In genomic region chrX:5399403-5399802, GRCh38 we compare ENCODE assay signal across 19 cellular contexts.
DNase-seq lines count a peak whose midpoint lies in the region; ATAC-seq and TF ChIP-seq lines count a peak whose summit lies in the region.
"Had no signal": no experiment of that assay in that cellular context is flagged by ENCODE, and none has a peak within 500 bp of the region (broad histone marks: within the 10 kb centered on the region; RNA-seq: fewer than 3 reads in every experiment).

No MANE protein-coding gene starts in this region.

- no peak overlapping the region for H3K4me3 ChIP-seq in sigmoid colon
- H3K4me3 ChIP-seq: BLaER1 treated with 17β-estradiol and CSF1 and Interleukin-3, amounts not matched to agents 10 nM and 100 nM had no signal

- intact Hi-C loops in sigmoid colon (cut with DNase I): no loop called here

- TF ChIP-seq CTCF in sigmoid colon (IDR thresholded peaks at IDR 0.05): no peak

- H3K27ac ChIP-seq in sigmoid colon: no peak overlapping the region
- H3K27ac ChIP-seq: BLaER1 treated with 17β-estradiol and CSF1 and Interleukin-3, amounts not matched to agents 10 nM and 100 nM; KMS-11 had no signal

- DNase-seq in NOMO-1 treated with DMSO at 0.1 percent for 48 hours (lab: John Stamatoyannopoulos, UW; ENCODE audit: unreplicated experiment): peak; percentile 10
- no peak for DNase-seq in NOMO-1 treated with dmso at 0.1 percent for 144 hours (lab: John Stamatoyannopoulos, UW; ENCODE audit: unreplicated experiment)
- peak; percentile 30 for DNase-seq in NCI-H524 treated with DMSO at 0.1 percent for 48 hours (lab: John Stamatoyannopoulos, UW)
- peak; percentile 1 for DNase-seq in left kidney (ENCODE audit: low read depth, low spot score)
- no peak for DNase-seq in NCI-H82 (lab: John Stamatoyannopoulos, UW)
- DNase-seq in sigmoid colon: no peak
- DNase-seq: AML-193; CD4-positive, alpha-beta T cell; H7; NCI-H1092; NCI-H1436 treated with DMSO at 0.1 percent for 48 hours; NCI-H187 treated with DMSO at 0.1 percent for 48 hours; NCI-H226; NCI-H510A treated with DMSO at 0.1 percent for 48 hours; T-helper 17 cell had no signal

- WGBS in sigmoid colon, 2 donors: 74 to 85% methylated on average over 8 of the region's 8 CpGs

- no peaks in the 10 kb centered on the region for H3K27me3 ChIP-seq in sigmoid colon
- H3K27me3 ChIP-seq: BLaER1 treated with 17β-estradiol and CSF1 and Interleukin-3, amounts not matched to agents 10 nM and 100 nM had no signal

- TF ChIP-seq EP300 in sigmoid colon (IDR thresholded peaks at IDR 0.05): no peak

- H3K9me3 ChIP-seq in sigmoid colon: no peaks in the 10 kb centered on the region

- ATAC-seq in HG03565 (IDR thresholded peaks at IDR 0.05; ENCODE audit: unreplicated experiment): no peak
- ATAC-seq: SK-N-SH treated with all-trans-retinoic acid at 6 μM for 48 hours, T-helper 17 cell had no signal

- no peaks in the 10 kb centered on the region for H3K4me1 ChIP-seq in sigmoid colon
- H3K4me1 ChIP-seq: BLaER1 treated with 17β-estradiol and CSF1 and Interleukin-3, amounts not matched to agents 10 nM and 100 nM had no signal

- no peak for TF ChIP-seq POLR2A in sigmoid colon (IDR thresholded peaks at IDR 0.05)

- H3K36me3 ChIP-seq in sigmoid colon: no peaks in the 10 kb centered on the region
- H3K36me3 ChIP-seq: BLaER1 treated with 17β-estradiol and CSF1 and Interleukin-3, amounts not matched to agents 10 nM and 100 nM had no signal

Comparison
In these comparisons a context has a peak if more than half of its experiments do, and no peak if none do; other contexts are left out.
1. DNase-seq: peak in NOMO-1 treated with DMSO at 0.1 percent for 48 hours (single experiment), NCI-H524 treated with DMSO at 0.1 percent for 48 hours (single experiment) and left kidney (single experiment); none in NOMO-1 treated with dmso at 0.1 percent for 144 hours (single experiment), NCI-H82 (single experiment) and sigmoid colon (single experiment).